ENCODE assay signal across 8 cellular contexts in the genomic region with DNA sequence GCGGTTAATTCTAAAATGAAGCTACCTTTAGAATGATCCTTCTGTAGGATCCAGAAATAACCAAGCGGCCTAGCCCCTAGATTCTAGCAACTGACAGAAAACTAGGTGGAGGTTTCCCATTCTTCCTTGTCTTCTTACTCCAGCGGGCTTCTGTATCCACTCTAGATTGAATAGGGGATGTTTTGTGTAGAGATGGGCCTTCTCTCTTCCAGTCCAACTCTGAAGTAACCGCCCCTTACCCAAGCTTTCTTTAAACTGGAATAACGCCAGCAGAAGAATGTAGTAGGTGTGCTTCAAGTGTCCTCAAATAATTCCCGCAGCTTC. TPM values are rescaled to one million over a fixed set of nuclear protein-coding genes. Genes with fewer than 3 reads are reported as not detected.
DNase-seq lines count a peak whose midpoint lies in the region; ATAC-seq and TF ChIP-seq lines count a peak whose summit lies in the region.

No MANE protein-coding gene starts in this region.

- peak; percentile 18 for ATAC-seq in GM18517 (IDR thresholded peaks at IDR 0.05; ENCODE audit: unreplicated experiment)
- peak; percentile 6 for ATAC-seq in HG02840 (IDR thresholded peaks at IDR 0.05; ENCODE audit: low FRiP score, unreplicated experiment)
- ATAC-seq in activated B cell treated with CpG ODN at 0.5 μM for 24 hours (ENCODE audit: low read depth), result peak; percentile 1
- ATAC-seq in foreskin keratinocyte, result no peak

- H3K27ac ChIP-seq in thyroid gland, result peak overlapping the region in 2 of 3 donors; percentile 85 to 90
- H3K27ac ChIP-seq in foreskin keratinocyte, result no peak overlapping the region

- peaks cover 4% of the 10 kb centered on the region for H3K27me3 Mint-ChIP-seq in activated B cell treated with CpG ODN at 0.5 μM for 24 hours

- H3K4me3 ChIP-seq in iPS-18c (ENCODE audit: insufficient read depth, low read depth, low read length) (peak overlapping the region; percentile 72), thyroid gland (replicated peaks in 1 of 3) (peak overlapping the region; percentile 7 to 75 (median 54))

- H3K9me3 ChIP-seq in iPS-18c (ENCODE audit: control insufficient read depth, insufficient read depth, low read length) (no peaks in the 10 kb centered on the region), thyroid gland (no peaks in the 10 kb centered on the region)

- H3K36me3 ChIP-seq in thyroid gland, result no peaks in the 10 kb centered on the region

- CTCF ChIA-PET in activated B cell treated with CpG ODN at 0.5 μM for 24 hours (lab: Charles Lee), result interaction anchor here (1.3 kb wide), 1 partner anchor 67 kb away, joined by 3 read pairs; the partner anchor contains the start of gene PRMT9

- H3K27me3 ChIP-seq in thyroid gland (no peaks in the 10 kb centered on the region), foreskin keratinocyte (peaks cover 7% of the 10 kb centered on the region)

- 26 to 29% methylated on average over 6 of the region's 6 CpGs for WGBS in thyroid gland, 2 donors

- H3K4me1 ChIP-seq in thyroid gland (peaks cover 22 to 35% of the 10 kb centered on the region in 2 donors), foreskin keratinocyte (no peaks in the 10 kb centered on the region)

- POLR2A ChIA-PET in activated B cell treated with CpG ODN at 0.5 μM for 24 hours (lab: Charles Lee), result interaction anchor here (1.0 to 3.3 kb wide), 7 partner anchors 10 to 1997 kb away, joined by 3 to 43 read pairs (median 3); partner anchors contain the start of genes NR3C2 and PRMT9

- H3K36me3 Mint-ChIP-seq in activated B cell treated with CpG ODN at 0.5 μM for 24 hours (ENCODE audit: low read depth), result peaks cover 29% of the 10 kb centered on the region

- TF ChIP-seq CTCF in activated B cell treated with CpG ODN at 0.5 μM for 24 hours (IDR thresholded peaks at IDR 0.05) (no peak), thyroid gland (IDR thresholded peaks at IDR 0.05) (no peak), foreskin keratinocyte (conservative IDR thresholded peaks at IDR 0.05) (no peak)

- TF ChIP-seq POLR2A in thyroid gland (IDR thresholded peaks at IDR 0.05), result no peak

- DNase-seq in activated B cell treated with CpG ODN at 0.5 μM for 24 hours (no peak), thyroid gland (no peak), NCI-H1436 (lab: John Stamatoyannopoulos, UW) (no peak), foreskin keratinocyte (no peak)
- no peak for DNase-seq in stimulated activated CD4-positive, alpha-beta T cell treated with anti-CD3 and anti-CD28 coated beads, Interleukin-1b, Interleukin-23, amount 100 ng/mL, for 48 hours

- H3K4me1 Mint-ChIP-seq in activated B cell treated with CpG ODN at 0.5 μM for 24 hours, result peaks cover 44% of the 10 kb centered on the region

- H3K27ac Mint-ChIP-seq in activated B cell treated with CpG ODN at 0.5 μM for 24 hours, result peak overlapping the region; percentile 96

- intact Hi-C loops in activated B cell treated with CpG ODN at 0.5 μM for 24 hours (cut with micrococcal nuclease), result loop anchor here (1.0 to 10.0 kb wide), 6 partner anchors 67 to 2000 kb away; partner anchors contain the start of genes LSM6, MMAA, NR3C2 and PRMT9
- intact Hi-C loops in thyroid gland (cut with DNase I), result no loop called here

- no peaks in the 10 kb centered on the region for H3K9me3 Mint-ChIP-seq in activated B cell treated with CpG ODN at 0.5 μM for 24 hours

- H3K4me3 Mint-ChIP-seq in activated B cell treated with CpG ODN at 0.5 μM for 24 hours, result peak overlapping the region; percentile 98

RNA-seq across cellular contexts. Expression of gene TMEM184C, which starts 0.4 kb away (rescaled TPM):
- total RNA-seq in activated B cell treated with CpG ODN at 0.5 μM for 24 hours (25.0 and 27.9 TPM in 2 replicates), thyroid gland (10 to 100 TPM; 69.6 to 98.5 (median 82.5) TPM), foreskin keratinocyte (23.3 and 26.1 TPM in 2 replicates)
- polyA plus RNA-seq in foreskin keratinocyte, result 7.1 and 8.5 TPM in 2 replicates
